Comparison of ENCODE assay signal across 14 cellular contexts in the genomic region with DNA sequence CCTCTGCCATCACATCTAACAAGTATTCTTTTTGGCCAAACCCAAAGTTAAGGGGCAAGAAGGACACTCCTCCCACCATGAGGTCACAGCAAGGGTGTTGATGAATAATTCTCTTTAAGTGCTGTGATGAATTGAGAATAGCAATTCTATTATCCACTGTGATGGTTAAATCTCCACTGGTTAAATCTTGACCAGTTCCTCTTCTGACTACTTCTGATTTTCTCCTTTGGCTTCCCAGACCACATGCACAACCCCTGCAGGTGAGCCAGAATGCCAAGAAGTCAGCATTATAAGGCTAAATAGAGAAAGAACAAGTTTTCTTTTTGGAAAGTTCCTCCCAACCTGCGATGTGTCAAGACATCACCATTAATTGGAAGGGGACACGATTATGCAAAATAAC.
DNase-seq lines count a peak whose midpoint lies in the region; ATAC-seq lines count a peak whose summit lies in the region.
"Had no signal": no experiment of that assay in that cellular context is flagged by ENCODE, and none has a peak within 500 bp of the region (broad histone marks: within the 10 kb centered on the region; RNA-seq: fewer than 3 reads in every experiment).

No MANE protein-coding gene starts in this region.

- DNase-seq in CD4-positive, CD25-positive, alpha-beta regulatory T cell: no peak
- DNase-seq in CD8-positive, alpha-beta memory T cell: no peak
- DNase-seq in activated CD4-positive, alpha-beta memory T cell treated with anti-CD3 and anti-CD28 coated beads, Interleukin-2, amount 10 ng/mL, durations not matched to agents 7 days and 5 days: no peak
- no peak for DNase-seq in immature natural killer cell
- DNase-seq in NCI-H2171 (lab: John Stamatoyannopoulos, UW): no peak
- no peak for DNase-seq in DMS153 treated with DMSO at 0.1 percent for 48 hours (lab: John Stamatoyannopoulos, UW; ENCODE audit: unreplicated experiment)
- DNase-seq: activated T-cell treated with anti-CD3 and anti-CD28 coated beads, Interleukin-2, amount 50 U/mL, for 4 hours; heart right ventricle; left lung; NCI-H1417 treated with DMSO at 0.1 percent for 48 hours; NCI-H526 treated with DMSO at 0.1 percent for 48 hours; small intestine had no signal

- H3K36me3 ChIP-seq in CD4-positive, CD25-positive, alpha-beta regulatory T cell (ENCODE audit: control insufficient read depth, insufficient read depth, low read length): no peaks in the 10 kb centered on the region
- no peaks in the 10 kb centered on the region for H3K36me3 ChIP-seq in CD8-positive, alpha-beta memory T cell (ENCODE audit: insufficient read depth, low read length)
- H3K36me3 ChIP-seq: heart right ventricle, left lung had no signal

- H3K27ac Mint-ChIP-seq in CD4-positive, CD25-positive, alpha-beta regulatory T cell: peak overlapping the region; percentile 53 to 95 (median 93)
- H3K27ac Mint-ChIP-seq in CD8-positive, alpha-beta memory T cell: peak overlapping the region; percentile 55 to 99 (median 94)
- H3K27ac Mint-ChIP-seq in activated CD4-positive, alpha-beta memory T cell treated with anti-CD3 and anti-CD28 coated beads, Interleukin-2, amount 10 ng/mL, durations not matched to agents 7 days and 5 days: peak overlapping the region; percentile 98
- H3K27ac Mint-ChIP-seq in immature natural killer cell: peak overlapping the region; percentile 38 to 92 (median 86)
- H3K27ac Mint-ChIP-seq: dendritic cell treated with granulocyte-macrophage colony-stimulating factor and Interleukin-4, amounts not matched to agents 40 ng/mL and 50 ng/mL, for 4 days had no signal

- H3K4me1 Mint-ChIP-seq in CD4-positive, CD25-positive, alpha-beta regulatory T cell: peaks cover 15 to 48% (median 41%) of the 10 kb centered on the region in 4 donors
- peaks cover 41 to 71% (median 62%) of the 10 kb centered on the region in 3 donors for H3K4me1 Mint-ChIP-seq in CD8-positive, alpha-beta memory T cell
- H3K4me1 Mint-ChIP-seq in activated CD4-positive, alpha-beta memory T cell treated with anti-CD3 and anti-CD28 coated beads, Interleukin-2, amount 10 ng/mL, durations not matched to agents 7 days and 5 days: peaks cover 62% of the 10 kb centered on the region
- H3K4me1 Mint-ChIP-seq in immature natural killer cell: peaks cover 37 to 72% of the 10 kb centered on the region in 2 donors

- H3K27ac ChIP-seq in CD4-positive, CD25-positive, alpha-beta regulatory T cell (ENCODE audit: insufficient read depth, low read length, poor library complexity, severe bottlenecking): peak overlapping the region; percentile 91
- H3K27ac ChIP-seq in CD8-positive, alpha-beta memory T cell (ENCODE audit: low read depth, low read length): no peak overlapping the region
- H3K27ac ChIP-seq: left lung had no signal

- no peaks in the 10 kb centered on the region for H3K27me3 ChIP-seq in CD4-positive, CD25-positive, alpha-beta regulatory T cell (ENCODE audit: control insufficient read depth, insufficient read depth, low read length)
- H3K27me3 ChIP-seq in CD8-positive, alpha-beta memory T cell (ENCODE audit: insufficient read depth, low read length, poor library complexity, severe bottlenecking): no peaks in the 10 kb centered on the region
- H3K27me3 ChIP-seq: heart right ventricle, left lung had no signal

- peak overlapping the region in 3 of 4 donors; percentile 23 to 47 (median 47) for H3K4me3 Mint-ChIP-seq in CD4-positive, CD25-positive, alpha-beta regulatory T cell
- H3K4me3 Mint-ChIP-seq in CD8-positive, alpha-beta memory T cell: peak overlapping the region in 5 of 7 donors; percentile 22 to 76 (median 58)
- H3K4me3 Mint-ChIP-seq in activated CD4-positive, alpha-beta memory T cell treated with anti-CD3 and anti-CD28 coated beads, Interleukin-2, amount 10 ng/mL, durations not matched to agents 7 days and 5 days: no peak overlapping the region
- peak overlapping the region; percentile 63 to 71 (median 64) for H3K4me3 Mint-ChIP-seq in immature natural killer cell
- H3K4me3 Mint-ChIP-seq: activated T-cell treated with anti-CD3 and anti-CD28 coated beads, Interleukin-2, amount 50 U/mL, for 4 hours; dendritic cell treated with granulocyte-macrophage colony-stimulating factor and Interleukin-4, amounts not matched to agents 40 ng/mL and 50 ng/mL, for 4 days had no signal

- ATAC-seq in CD4-positive, CD25-positive, alpha-beta regulatory T cell (ENCODE audit: low read depth in 2 of 2): no peak
- no peak for ATAC-seq in HG03521 (IDR thresholded peaks at IDR 0.05; ENCODE audit: unreplicated experiment)
- ATAC-seq: activated T-cell treated with anti-CD3 and anti-CD28 coated beads, Interleukin-2, amount 50 U/mL, for 4 hours; heart right ventricle; left lung had no signal

- peak overlapping the region; percentile 69 for H3K4me3 ChIP-seq in CD4-positive, CD25-positive, alpha-beta regulatory T cell (ENCODE audit: low read depth, low read length)
- no peak overlapping the region for H3K4me3 ChIP-seq in CD8-positive, alpha-beta memory T cell (ENCODE audit: low read length)
- H3K4me3 ChIP-seq: heart right ventricle, left lung had no signal

- POLR2A ChIA-PET in CD8-positive, alpha-beta memory T cell (lab: Charles Lee): no interaction called here
- POLR2A ChIA-PET in activated CD4-positive, alpha-beta memory T cell treated with anti-CD3 and anti-CD28 coated beads, Interleukin-2, amount 10 ng/mL, durations not matched to agents 7 days and 5 days (lab: Charles Lee): interaction anchor here (0.7 to 7.2 kb wide), 5 partner anchors 24 to 331 kb away, joined by 3 to 113 read pairs (median 3); a partner anchor contains a TSS

- H3K9me3 Mint-ChIP-seq in CD4-positive, CD25-positive, alpha-beta regulatory T cell: no peaks in the 10 kb centered on the region
- no peaks in the 10 kb centered on the region for H3K9me3 Mint-ChIP-seq in CD8-positive, alpha-beta memory T cell
- peaks cover 16% of the 10 kb centered on the region for H3K9me3 Mint-ChIP-seq in activated CD4-positive, alpha-beta memory T cell treated with anti-CD3 and anti-CD28 coated beads, Interleukin-2, amount 10 ng/mL, durations not matched to agents 7 days and 5 days
- H3K9me3 Mint-ChIP-seq in immature natural killer cell: peaks cover 0 to 1% (median 0%) of the 10 kb centered on the region in 6 donors
- H3K9me3 Mint-ChIP-seq: dendritic cell treated with granulocyte-macrophage colony-stimulating factor and Interleukin-4, amounts not matched to agents 40 ng/mL and 50 ng/mL, for 4 days had no signal

- CTCF ChIA-PET in CD8-positive, alpha-beta memory T cell (lab: Charles Lee): interaction anchor here (5.0 kb wide), 1 partner anchor 29 kb away, joined by 20 read pairs; no protein-coding TSS in a partner anchor
- CTCF ChIA-PET in activated CD4-positive, alpha-beta memory T cell treated with anti-CD3 and anti-CD28 coated beads, Interleukin-2, amount 10 ng/mL, durations not matched to agents 7 days and 5 days (lab: Charles Lee): interaction anchor here (0.8 to 5.5 kb wide), 4 partner anchors 21 to 29 kb away, joined by 3 to 39 read pairs (median 5); no protein-coding TSS in a partner anchor

- peaks cover 38% of the 10 kb centered on the region for H3K4me1 ChIP-seq in CD4-positive, CD25-positive, alpha-beta regulatory T cell (ENCODE audit: control insufficient read depth, insufficient read depth, low read length, poor library complexity, severe bottlenecking)
- H3K4me1 ChIP-seq in CD8-positive, alpha-beta memory T cell (ENCODE audit: insufficient read depth, low read length): peaks cover 32% of the 10 kb centered on the region
- H3K4me1 ChIP-seq: left lung had no signal

- no peaks in the 10 kb centered on the region for H3K9me3 ChIP-seq in CD4-positive, CD25-positive, alpha-beta regulatory T cell (ENCODE audit: control insufficient read depth in 2 of 2, low read length in 2 of 2)
- no peaks in the 10 kb centered on the region for H3K9me3 ChIP-seq in CD8-positive, alpha-beta memory T cell (ENCODE audit: low read length)
- H3K9me3 ChIP-seq: heart right ventricle, left lung had no signal

- no peaks in the 10 kb centered on the region for H3K27me3 Mint-ChIP-seq in CD4-positive, CD25-positive, alpha-beta regulatory T cell
- H3K27me3 Mint-ChIP-seq in CD8-positive, alpha-beta memory T cell: no peaks in the 10 kb centered on the region
- H3K27me3 Mint-ChIP-seq in activated CD4-positive, alpha-beta memory T cell treated with anti-CD3 and anti-CD28 coated beads, Interleukin-2, amount 10 ng/mL, durations not matched to agents 7 days and 5 days: peaks cover 2% of the 10 kb centered on the region
- peaks cover 8 to 10% (median 10%) of the 10 kb centered on the region in 3 donors for H3K27me3 Mint-ChIP-seq in immature natural killer cell (ENCODE audit: low read depth in 3 of 3)

- no peaks in the 10 kb centered on the region for H3K36me3 Mint-ChIP-seq in CD4-positive, CD25-positive, alpha-beta regulatory T cell
- no peaks in the 10 kb centered on the region for H3K36me3 Mint-ChIP-seq in CD8-positive, alpha-beta memory T cell
- peaks cover 44% of the 10 kb centered on the region for H3K36me3 Mint-ChIP-seq in activated CD4-positive, alpha-beta memory T cell treated with anti-CD3 and anti-CD28 coated beads, Interleukin-2, amount 10 ng/mL, durations not matched to agents 7 days and 5 days (ENCODE audit: low read depth)
- H3K36me3 Mint-ChIP-seq in immature natural killer cell: peaks cover 0 to 13% (median 4%) of the 10 kb centered on the region in 3 donors
